12 cellular contexts compared by ENCODE assay signal in the genomic region with DNA sequence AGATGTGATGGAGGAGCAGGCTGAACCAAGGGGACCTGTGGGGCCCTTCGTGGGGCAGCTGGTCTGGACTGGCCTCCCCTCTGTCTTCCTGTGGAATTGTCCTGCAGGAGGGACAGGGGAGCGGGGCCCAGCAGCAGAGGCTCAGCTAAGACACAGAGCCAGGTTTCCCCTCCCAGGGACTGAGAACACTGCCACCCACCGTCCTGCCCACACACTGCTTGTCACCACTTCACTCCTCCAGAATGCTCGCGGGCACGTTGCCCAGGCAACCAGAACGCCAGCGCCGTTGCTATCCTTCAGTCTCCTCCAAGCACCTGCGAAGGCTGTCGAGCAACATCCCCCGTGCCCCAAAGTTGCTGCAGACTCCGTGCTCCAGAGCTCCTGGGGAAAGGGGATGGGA. TPM values are rescaled to one million over a fixed set of nuclear protein-coding genes. Genes with fewer than 3 reads are reported as not detected.
DNase-seq lines count a peak whose midpoint lies in the region.
"Had no signal": no experiment of that assay in that cellular context is flagged by ENCODE, and none has a peak within 500 bp of the region (broad histone marks: within the 10 kb centered on the region; RNA-seq: fewer than 3 reads in every experiment).

No MANE protein-coding gene starts in this region.

- H3K27me3 ChIP-seq in layer of hippocampus (ENCODE audit: control insufficient read depth, insufficient read depth, low read length) (no peaks in the 10 kb centered on the region), MG63 (no peaks in the 10 kb centered on the region)

- no peaks in the 10 kb centered on the region for H3K9me3 ChIP-seq in MG63

- peak overlapping the region; percentile 77 for H3K27ac ChIP-seq in layer of hippocampus (ENCODE audit: low read depth, low read length)

- H3K4me3 ChIP-seq in MG63, result no peak overlapping the region

- DNase-seq in C1 segment of cervical spinal cord (lab: John Stamatoyannopoulos, UW), result peak in 10 of 14 donors; percentile 16 to 57 (median 41)
- peak; percentile 67 for DNase-seq in M059J (ENCODE audit: low read depth)
- peak; percentile 49 for DNase-seq in RPMI7951 (ENCODE audit: low read depth)
- no peak for DNase-seq in activated CD8-positive, alpha-beta memory T cell treated with anti-CD3 and anti-CD28 coated beads, Interleukin-2, amount 50 U/mL, for 48 hours
- no peak for DNase-seq in NCI-H226
- DNase-seq in stimulated activated naive CD4-positive, alpha-beta T cell (lab: John Stamatoyannopoulos, UW), result no peak
- no peak for DNase-seq in MG63
- DNase-seq: activated CD4-positive, alpha-beta T cell treated with anti-CD3 and anti-CD28 coated beads for 36 hours; NCI-H1930; stimulated activated CD4-positive, alpha-beta T cell treated with anti-CD3 and anti-CD28 coated beads, Interleukin-1b, Interleukin-23, amount 100 ng/mL, for 48 hours had no signal

- no peaks in the 10 kb centered on the region for H3K36me3 ChIP-seq in MG63

RNA-seq across cellular contexts. Expression of a gene that starts 46.4 kb away (rescaled TPM):
- not detected in 2 replicates for total RNA-seq in M059J (2014; rRNA removed; shearing (Covaris generic))
- total RNA-seq in RPMI7951 (2014; rRNA removed; shearing (Covaris generic)), result 2.2 TPM in 2 replicates
- total RNA-seq in MG63 (2014; rRNA removed; shearing (Covaris generic); ENCODE audit: low replicate concordance), result not detected in 2 replicates
- total RNA-seq: activated CD4-positive, alpha-beta T cell treated with anti-CD3 and anti-CD28 coated beads for 36 hours; pulmonary artery endothelial cell had no signal

Comparison
In these comparisons a context has a peak if more than half of its experiments do, and no peak if none do; other contexts are left out.
1. DNase-seq: peak in C1 segment of cervical spinal cord (10 of 14), M059J (single experiment) and RPMI7951 (single experiment); none in activated CD8-positive, alpha-beta memory T cell treated with anti-CD3 and anti-CD28 coated beads, Interleukin-2, amount 50 U/mL, for 48 hours (single experiment), NCI-H226 (single experiment), stimulated activated naive CD4-positive, alpha-beta T cell (0 of 6) and MG63 (single experiment).